Comparison of ENCODE assay signal across 27 cellular contexts in genomic region chr5:103612545-103612944, GRCh38.
"Had no signal": no experiment of that assay in that cellular context is flagged by ENCODE, and none has a peak within 500 bp of the region (broad histone marks: within the 10 kb centered on the region; RNA-seq: fewer than 3 reads in every experiment).

No MANE protein-coding gene starts in this region.

- H3K4me2 ChIP-seq: KMS-11 had no signal

- H3K9me3 ChIP-seq: SJSA1 had no signal

- DNase-seq: IMR-90, Kasumi-1, MM.1S, MV-4-11, NCI-H1048, NCI-H1105, NCI-H1417, NCI-H1436 treated with DMSO at 0.1 percent for 48 hours, NCI-H1694, NCI-H187 treated with DMSO at 0.1 percent for 48 hours, NCI-H2029 treated with DMSO at 0.1 percent for 48 hours, NCI-H2171 treated with DMSO at 0.1 percent for 48 hours, NCI-H345, NCI-H446 treated with DMSO at 0.1 percent for 48 hours, NCI-H510A treated with DMSO at 0.1 percent for 48 hours, NCI-H526, NCI-H748 treated with DMSO at 0.1 percent for 48 hours, Right ventricle myocardium superior, RPMI8226, SIG-M5, SW 1271, T-cell had no signal

- H3K36me3 ChIP-seq: SJSA1 had no signal

- FAIRE-seq: HepG2, RCC 7860 had no signal

- H3K27me3 ChIP-seq: SJSA1 had no signal

- ATAC-seq: HepG2, T-cell had no signal

- H3K4me3 ChIP-seq: SJSA1, SK-N-MC had no signal

- H3K9ac ChIP-seq: KMS-11 had no signal

- H3K27ac ChIP-seq: KMS-11, SJSA1, SK-N-MC had no signal

- H3K4me1 ChIP-seq: SJSA1 had no signal
